ENCODE assay signal across 12 cellular contexts in the genomic region with DNA sequence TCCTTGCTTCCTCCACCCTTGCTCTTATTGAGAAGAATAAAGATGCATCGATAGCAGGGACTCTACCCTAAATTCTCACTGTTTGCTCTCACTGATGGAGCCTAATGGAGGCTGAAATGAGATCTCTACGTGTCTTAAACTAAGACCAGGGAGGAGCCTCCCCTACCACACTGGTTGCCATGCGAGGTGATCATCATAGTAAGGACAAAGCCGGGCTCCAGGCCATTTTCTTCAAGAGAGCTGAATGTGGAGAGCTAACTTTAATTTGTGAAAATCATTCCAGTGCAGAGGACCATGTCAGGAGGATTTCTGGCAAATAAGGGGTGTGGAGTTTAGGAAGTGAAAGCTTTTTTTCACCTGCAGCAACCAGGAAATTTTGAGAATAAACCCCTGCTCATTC. TPM values are rescaled to one million over a fixed set of nuclear protein-coding genes. Genes with fewer than 3 reads are reported as not detected.
"Had no signal": no experiment of that assay in that cellular context is flagged by ENCODE, and none has a peak within 500 bp of the region (broad histone marks: within the 10 kb centered on the region; RNA-seq: fewer than 3 reads in every experiment).

No MANE protein-coding gene starts in this region.

- H3K36me3 ChIP-seq: gastroesophageal sphincter, left ventricle myocardium inferior, tibial artery had no signal

- H3K9me3 ChIP-seq: gastroesophageal sphincter, left ventricle myocardium inferior, tibial artery had no signal

- H3K9me3 Mint-ChIP-seq: activated CD4-positive, alpha-beta T cell treated with anti-CD3 and anti-CD28 coated beads, Interleukin-2, amount 10 ng/mL, durations not matched to agents 24 days and 14 days; activated naive CD4-positive, alpha-beta T cell treated with anti-CD3 and anti-CD28 coated beads for 36 hours; WTC11 had no signal

- H3K27ac Mint-ChIP-seq: activated CD4-positive, alpha-beta T cell treated with anti-CD3 and anti-CD28 coated beads, Interleukin-2, amount 10 ng/mL, durations not matched to agents 24 days and 14 days; activated naive CD4-positive, alpha-beta T cell treated with anti-CD3 and anti-CD28 coated beads for 36 hours; activated T-helper 17 cell treated with anti-CD3 and anti-CD28 coated beads, Interleukin-2, amount 50 U/mL, for 72 hours; WTC11 had no signal

- H3K27me3 ChIP-seq: gastroesophageal sphincter, tibial artery had no signal

- H3K4me3 ChIP-seq: gastroesophageal sphincter, left ventricle myocardium inferior, tibial artery had no signal

- H3K36me3 Mint-ChIP-seq: WTC11 had no signal

- ATAC-seq: activated T-helper 17 cell treated with anti-CD3 and anti-CD28 coated beads, Interleukin-2, amount 50 U/mL, for 72 hours; gastroesophageal sphincter; WTC11 had no signal

- H3K27ac ChIP-seq: left ventricle myocardium inferior had no signal

- DNase-seq: activated CD4-positive, alpha-beta T cell treated with anti-CD3 and anti-CD28 coated beads, Interleukin-2, amount 10 ng/mL, durations not matched to agents 24 days and 14 days; activated naive CD4-positive, alpha-beta T cell treated with anti-CD3 and anti-CD28 coated beads for 36 hours; kidney; left ventricle myocardium inferior; mesendoderm; posterior cingulate gyrus; tibial artery had no signal

- H3K4me3 Mint-ChIP-seq: activated CD4-positive, alpha-beta T cell treated with anti-CD3 and anti-CD28 coated beads, Interleukin-2, amount 10 ng/mL, durations not matched to agents 24 days and 14 days; activated naive CD4-positive, alpha-beta T cell treated with anti-CD3 and anti-CD28 coated beads for 36 hours; activated T-helper 17 cell treated with anti-CD3 and anti-CD28 coated beads, Interleukin-2, amount 50 U/mL, for 72 hours; WTC11 had no signal

- H3K4me1 Mint-ChIP-seq: activated CD4-positive, alpha-beta T cell treated with anti-CD3 and anti-CD28 coated beads, Interleukin-2, amount 10 ng/mL, durations not matched to agents 24 days and 14 days; activated T-helper 17 cell treated with anti-CD3 and anti-CD28 coated beads, Interleukin-2, amount 50 U/mL, for 72 hours had no signal

RNA-seq across cellular contexts. Expression of gene CDH11, which starts 5.6 kb away (rescaled TPM):
- total RNA-seq: activated CD4-positive, alpha-beta T cell treated with anti-CD3 and anti-CD28 coated beads, Interleukin-2, amount 10 ng/mL, durations not matched to agents 24 days and 14 days; activated naive CD4-positive, alpha-beta T cell treated with anti-CD3 and anti-CD28 coated beads for 36 hours; activated T-helper 17 cell treated with anti-CD3 and anti-CD28 coated beads, Interleukin-2, amount 50 U/mL, for 72 hours; SK-MEL-5; T-helper 1 cell treated with Interleukin-12 subunit alpha and Interleukin-12 subunit beta and Interleukin-4 antibody, amounts not matched to agents 30 ng/mL and 1 ng/mL, for 36 hours had no signal
